In the genomic region with DNA sequence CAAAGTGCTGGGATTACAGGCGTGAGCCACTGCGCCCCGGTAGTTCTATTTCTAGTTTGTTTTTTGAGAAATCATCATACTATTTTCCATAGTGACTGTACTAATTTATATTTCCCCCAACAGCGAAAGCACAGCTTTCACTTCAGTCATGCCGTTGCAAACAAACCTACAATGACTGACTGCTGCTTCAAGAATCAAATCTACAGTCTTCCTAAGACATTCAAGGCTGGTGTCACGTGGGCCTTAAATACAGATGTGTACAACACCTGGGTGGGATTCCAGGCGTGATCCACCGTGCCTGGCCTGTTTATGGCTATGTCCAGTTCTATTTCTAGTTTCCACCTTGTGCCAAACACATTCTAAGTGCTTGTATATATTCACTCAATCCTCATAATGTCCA, we compare ENCODE assay signal across 31 cellular contexts.
DNase-seq lines count a peak whose midpoint lies in the region; ATAC-seq, FAIRE-seq and TF ChIP-seq lines count a peak whose summit lies in the region.
"Had no signal": no experiment of that assay in that cellular context is flagged by ENCODE, and none has a peak within 500 bp of the region (broad histone marks: within the 10 kb centered on the region; RNA-seq: fewer than 3 reads in every experiment).

No MANE protein-coding gene starts in this region.

- no peaks in the 10 kb centered on the region for H3K9me3 ChIP-seq in GM23248 (ENCODE audit: low read depth)
- H3K9me3 ChIP-seq: BE2C, prostate gland, SJCRH30, tibial nerve had no signal

- no peaks in the 10 kb centered on the region for H3K79me2 ChIP-seq in GM23248 (ENCODE audit: insufficient read depth)

- WGBS in GM23248 (ENCODE audit: low coverage in 1 of 2, low lambda C conversion rate in 2 of 2, missing lambda C conversion rate in 2 of 2), 2 experiments: 94% methylated on average over 8 of the region's 8 CpGs

- H3K9ac ChIP-seq in GM23248: no peak overlapping the region

- H2AFZ ChIP-seq in GM23248: no peak overlapping the region

- peaks cover 11% of the 10 kb centered on the region for H3K27me3 Mint-ChIP-seq in nephron progenitor cell (ENCODE audit: low read depth, poor library complexity)

- H3K4me1 ChIP-seq in GM23248 (ENCODE audit: insufficient read depth): no peaks in the 10 kb centered on the region
- H3K4me1 ChIP-seq: prostate gland, SJCRH30 had no signal

- peaks cover 4% of the 10 kb centered on the region for H3K9me3 Mint-ChIP-seq in nephron progenitor cell
- H3K9me3 Mint-ChIP-seq: activated T-helper 1 cell treated with anti-CD3 and anti-CD28 coated beads, Interleukin-12 subunit alpha, Interleukin-12 subunit beta, Interleukin-2, Interleukin-4 antibody, amounts not matched to agents 30 ng/mL and 10 ng/mL and 1 ng/mL, durations not matched to agents 14 hours and 24 hours and 36 hours; CD8-positive, alpha-beta T cell had no signal

- H4K20me1 ChIP-seq in GM23248 (ENCODE audit: insufficient read depth): no peaks in the 10 kb centered on the region

- no peaks in the 10 kb centered on the region for H3K27me3 ChIP-seq in GM23248 (replicated peaks; ENCODE audit: insufficient read depth)
- H3K27me3 ChIP-seq in bronchial epithelial cell (ENCODE audit: control insufficient read depth, insufficient read depth, low read length): no peaks in the 10 kb centered on the region
- H3K27me3 ChIP-seq: BE2C, SJCRH30, tibial nerve had no signal

- H3K4me3 Mint-ChIP-seq in nephron progenitor cell: no peak overlapping the region
- H3K4me3 Mint-ChIP-seq: activated T-helper 1 cell treated with anti-CD3 and anti-CD28 coated beads, Interleukin-12 subunit alpha, Interleukin-12 subunit beta, Interleukin-2, Interleukin-4 antibody, amounts not matched to agents 30 ng/mL and 10 ng/mL and 1 ng/mL, durations not matched to agents 14 hours and 24 hours and 36 hours; CD8-positive, alpha-beta T cell had no signal

- no peak for ATAC-seq in HG02678 (IDR thresholded peaks at IDR 0.05; ENCODE audit: unreplicated experiment)
- ATAC-seq: CD8-positive, alpha-beta T cell had no signal

- H3K9me2 ChIP-seq in GM23248 (ENCODE audit: insufficient read depth): no peaks in the 10 kb centered on the region

- in situ Hi-C loops in GM23248 (cut with MboI): no loop called here

- no peaks in the 10 kb centered on the region for H3K36me3 ChIP-seq in GM23248 (ENCODE audit: low read depth)
- peaks cover 2% of the 10 kb centered on the region for H3K36me3 ChIP-seq in bronchial epithelial cell (ENCODE audit: control insufficient read depth, insufficient read depth, low read length)
- H3K36me3 ChIP-seq: prostate gland, SJCRH30, WERI-Rb-1 had no signal

- H3F3A ChIP-seq in GM23248 (ENCODE audit: insufficient read depth): no peaks in the 10 kb centered on the region

- peaks cover 5% of the 10 kb centered on the region for H3K4me1 Mint-ChIP-seq in nephron progenitor cell

- H3K4me2 ChIP-seq in GM23248 (ENCODE audit: unreplicated experiment): no peak overlapping the region

- DNase-seq in AG08396 (ENCODE audit: low spot score): peak; percentile 46
- DNase-seq in GM23248: peak; percentile 17
- peak; percentile 22 for DNase-seq in bronchial epithelial cell (ENCODE audit: low read depth)
- DNase-seq in kidney tubule cell (ENCODE audit: low spot score): peak; percentile 17
- DNase-seq in nephron progenitor cell: no peak
- DNase-seq in NCI-H748 (lab: John Stamatoyannopoulos, UW; ENCODE audit: unreplicated experiment): no peak
- DNase-seq in NCI-H526 treated with DMSO at 0.1 percent for 48 hours (lab: John Stamatoyannopoulos, UW): no peak
- DNase-seq: ACHN; activated CD4-positive, alpha-beta T cell treated with anti-CD3 and anti-CD28 coated beads, Interleukin-2, amount 50 U/mL, for 4 hours; activated naive CD4-positive, alpha-beta T cell treated with anti-CD3 and anti-CD28 coated beads, Interleukin-2, amount 50 U/mL, for 16 hours; amniotic stem cell; BE2C; CD8-positive, alpha-beta T cell; Kasumi-1; MV-4-11; NCI-H146; NCI-H2107; NCI-H774; SJCRH30; stimulated activated CD4-positive, alpha-beta T cell treated with anti-CD3 and anti-CD28 coated beads, Interleukin-4, amount 100 ng/mL, for 1 hour; SW 1271; T1000; WERI-Rb-1 had no signal

- H3K27ac ChIP-seq in GM23248: no peak overlapping the region
- H3K27ac ChIP-seq: HL-60, SJCRH30, tibial nerve, WERI-Rb-1 had no signal

- H3K27ac Mint-ChIP-seq in nephron progenitor cell: no peak overlapping the region
- H3K27ac Mint-ChIP-seq: activated T-helper 1 cell treated with anti-CD3 and anti-CD28 coated beads, Interleukin-12 subunit alpha, Interleukin-12 subunit beta, Interleukin-2, Interleukin-4 antibody, amounts not matched to agents 30 ng/mL and 10 ng/mL and 1 ng/mL, durations not matched to agents 14 hours and 24 hours and 36 hours; CD8-positive, alpha-beta T cell had no signal

- H3K4me3 ChIP-seq in GM23248: no peak overlapping the region
- H3K4me3 ChIP-seq in bronchial epithelial cell (ENCODE audit: low read depth, low read length): no peak overlapping the region
- H3K4me3 ChIP-seq: prostate gland, SJCRH30, tibial nerve had no signal

- TF ChIP-seq CTCF in bronchial epithelial cell (IDR thresholded peaks at IDR 0.05; ENCODE audit: insufficient read depth, low read length, severe bottlenecking): no peak
- no peak for TF ChIP-seq CTCF in nephron progenitor cell (IDR thresholded peaks at IDR 0.05)

- H3K36me3 Mint-ChIP-seq in nephron progenitor cell (ENCODE audit: low read depth): peaks cover 4% of the 10 kb centered on the region
- H3K36me3 Mint-ChIP-seq: CD8-positive, alpha-beta T cell had no signal

- FAIRE-seq in bronchial epithelial cell (lab: Jason Lieb, UNC): no peak
- FAIRE-seq: endothelial cell of umbilical vein, GM12891, islet of Langerhans had no signal

Comparison
In these comparisons a context has a peak if more than half of its experiments do, and no peak if none do; other contexts are left out.
1. DNase-seq: peak in AG08396 (single experiment), GM23248 (single experiment), bronchial epithelial cell (single experiment) and kidney tubule cell (single experiment); none in nephron progenitor cell (single experiment), NCI-H748 (single experiment) and NCI-H526 treated with DMSO at 0.1 percent for 48 hours (single experiment).